23 cellular contexts compared by ENCODE assay signal in the genomic region with DNA sequence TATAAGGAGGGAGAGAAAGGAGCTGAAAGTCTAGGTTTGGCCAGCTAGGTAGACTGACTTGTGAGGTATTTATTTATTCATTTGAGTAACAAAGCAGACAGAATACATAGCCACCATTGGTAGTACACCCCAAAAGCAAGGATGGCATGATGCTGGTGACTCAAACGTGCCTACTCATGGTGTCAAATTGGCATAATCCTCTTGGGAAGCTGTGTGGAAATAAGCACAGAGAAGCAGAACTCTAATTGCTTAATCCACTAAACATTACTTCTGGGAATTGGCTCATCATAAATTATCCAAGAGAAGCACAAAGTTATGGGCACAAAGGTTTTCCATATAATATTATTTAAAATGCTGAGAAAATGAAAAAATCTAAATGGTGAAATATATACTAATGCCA. TPM values are rescaled to one million over a fixed set of nuclear protein-coding genes. Genes with fewer than 3 reads are reported as not detected.
DNase-seq lines count a peak whose midpoint lies in the region; ATAC-seq, FAIRE-seq and TF ChIP-seq lines count a peak whose summit lies in the region.
"Had no signal": no experiment of that assay in that cellular context is flagged by ENCODE, and none has a peak within 500 bp of the region (broad histone marks: within the 10 kb centered on the region; RNA-seq: fewer than 3 reads in every experiment).

No MANE protein-coding gene starts in this region.

- no peaks in the 10 kb centered on the region for H4K20me1 ChIP-seq in HepG2 (ENCODE audit: insufficient read depth, low read length)

- H3K36me3 ChIP-seq in subcutaneous abdominal adipose tissue (ENCODE audit: control insufficient read depth in 5 of 5, insufficient read depth in 5 of 5, low read length in 5 of 5): no peaks in the 10 kb centered on the region
- no peaks in the 10 kb centered on the region for H3K36me3 ChIP-seq in HepG2 (replicated peaks in 1 of 2; ENCODE audit: control insufficient read depth in 1 of 2, insufficient read depth in 2 of 2, low read length in 2 of 2)
- H3K36me3 ChIP-seq: BE2C had no signal

- H3K9me3 ChIP-seq in subcutaneous abdominal adipose tissue (ENCODE audit: control insufficient read depth in 5 of 5, low read length in 5 of 5) (no peaks in the 10 kb centered on the region), HepG2 (ENCODE audit: low read length) (no peaks in the 10 kb centered on the region)
- H3K9me3 ChIP-seq: BE2C had no signal

- H3K27ac ChIP-seq in subcutaneous abdominal adipose tissue (ENCODE audit: low read depth, low read length) (peak overlapping the region; percentile 54), HepG2 (ENCODE audit: extremely low read length, insufficient read depth, low read length) (no peak overlapping the region)

- no TSS peak for BruUV-seq in HepG2 (replicated peaks; lab: Mats Ljungman, UMichigan)

- no peaks in the 10 kb centered on the region for H3K27me3 ChIP-seq in subcutaneous abdominal adipose tissue (ENCODE audit: control insufficient read depth in 5 of 5, insufficient read depth in 4 of 5, low read length in 5 of 5)
- peaks cover 7 to 40% of the 10 kb centered on the region in 2 experiments; a peak in 4 of 5 replicates for H3K27me3 ChIP-seq in HepG2 (ENCODE audit: control insufficient read depth in 1 of 2, insufficient read depth in 2 of 2, low read length in 2 of 2)
- H3K27me3 ChIP-seq: BE2C had no signal

- H3K4me1 ChIP-seq in subcutaneous abdominal adipose tissue (ENCODE audit: control insufficient read depth in 5 of 5, insufficient read depth in 5 of 5, low read length in 5 of 5): peaks cover 0 to 32% (median 23%) of the 10 kb centered on the region in 5 donors
- H3K4me1 ChIP-seq in HepG2 (ENCODE audit: insufficient read depth, low read length): no peaks in the 10 kb centered on the region
- H3K4me1 ChIP-seq: BE2C had no signal

- 6% methylated on average over 1 of the region's 1 CpG for WGBS in HepG2 (ENCODE audit: low lambda C conversion rate)

- TF ChIP-seq POLR2A in NB4 (IDR thresholded peaks at IDR 0.05; ENCODE audit: extremely low read depth, insufficient read length) (no peak), HepG2 (IDR thresholded peaks at IDR 0.05; ENCODE audit: insufficient read depth in 1 of 2, low read depth in 2 of 2, low read length in 2 of 2) (no peak)

- ATAC-seq in HepG2: no peak
- ATAC-seq in HG02678 (IDR thresholded peaks at IDR 0.05; ENCODE audit: unreplicated experiment): no peak
- ATAC-seq: GM23338 had no signal

- DNase-seq in NCI-H82 (lab: John Stamatoyannopoulos, UW) (peak; percentile 46), NCI-H82 treated with DMSO at 0.1 percent for 48 hours (lab: John Stamatoyannopoulos, UW; ENCODE audit: unreplicated experiment) (no peak), NB4 (ENCODE audit: low read depth) (peak; percentile 56), HepG2 (ENCODE audit: low spot score) (no peak), GM10248 (ENCODE audit: extremely low spot score) (no peak)
- DNase-seq: 8988T; ACHN; BE2C; C1 segment of cervical spinal cord; Calu3; CD4-positive, alpha-beta T cell; DMS79 treated with DMSO at 0.1 percent for 48 hours; HCEC 1CT; KG1 had no signal

- no peak overlapping the region for H2AFZ ChIP-seq in HepG2 (ENCODE audit: low read length)
- H2AFZ ChIP-seq: GM23338 had no signal

- no peaks in the 10 kb centered on the region for H3K79me2 ChIP-seq in HepG2 (ENCODE audit: insufficient read depth, low read length)

- TF ChIP-seq CTCF in NB4 (IDR thresholded peaks at IDR 0.05; ENCODE audit: low read depth, low read length): no peak
- no peak for TF ChIP-seq CTCF in HepG2 (CRISPR knock-in tag; IDR thresholded peaks at IDR 0.05)
- TF ChIP-seq CTCF in GM10248 (IDR thresholded peaks at IDR 0.05; ENCODE audit: control extremely low read depth, extremely low read depth, low read depth, missing control alignments): no peak

- in situ Hi-C loops in HepG2 (cut with HindIII; ENCODE audit: extremely low pct_ligation_motif_present, low pct_unique_long_range_greater_than_20kb): no loop called here

- POLR2A ChIA-PET in HepG2 (lab: Yijun Ruan, JAX) (no interaction called here), GM10248 (lab: Yijun Ruan, JAX) (no interaction called here)

- H3K4me3 ChIP-seq in NB4 (ENCODE audit: low read depth, low read length): no peak overlapping the region
- H3K4me3 ChIP-seq in subcutaneous abdominal adipose tissue (ENCODE audit: low read depth in 1 of 5, low read length in 5 of 5): no peak overlapping the region
- no peak overlapping the region for H3K4me3 ChIP-seq in HepG2 (replicated peaks in 1 of 3; ENCODE audit: insufficient read depth in 1 of 3, low read depth in 2 of 3, low read length in 3 of 3)
- H3K4me3 ChIP-seq: GM23338 had no signal

- H3K9ac ChIP-seq in subcutaneous abdominal adipose tissue (ENCODE audit: low read length in 5 of 5): no peak overlapping the region
- no peak overlapping the region for H3K9ac ChIP-seq in HepG2 (ENCODE audit: insufficient read depth, low read depth, low read length)

- FAIRE-seq in G401.6 (lab: Jason Lieb, UNC) (peak; percentile 25), HepG2 (lab: Jason Lieb, UNC) (no peak)
- FAIRE-seq: GM12892, GM18507, H54, HTR-8/SVneo had no signal

- CTCF ChIA-PET in HepG2 (lab: Yijun Ruan, JAX; ENCODE audit: low intra/inter-chr PET ratio, low total read pairs) (interaction anchor here (1.9 kb wide), 1 partner anchor 70 kb away, joined by 12 read pairs; no protein-coding TSS in a partner anchor), GM10248 (lab: Yijun Ruan, JAX) (interaction anchor here (0.9 kb wide), 1 partner anchor 9 kb away, joined by 4 read pairs; no protein-coding TSS in a partner anchor)

- TF ChIP-seq EP300 in HepG2 (IDR thresholded peaks at IDR 0.05; ENCODE audit: low read depth in 2 of 2, low read length in 2 of 2): no peak
- no peak for TF ChIP-seq EP300 in HepG2 (CRISPR knock-in tag; IDR thresholded peaks at IDR 0.05; ENCODE audit: borderline replicate concordance)

- intact Hi-C loops in HepG2 (cut with micrococcal nuclease; ENCODE audit: unreplicated experiment): loop anchor here (1.0 kb wide), 1 partner anchor 70 kb away; no protein-coding TSS in a partner anchor

- no peak for TF ChIP-seq RAD21 in HepG2 (CRISPR knock-in tag; IDR thresholded peaks at IDR 0.05)

- H3K4me2 ChIP-seq in HepG2 (ENCODE audit: low read depth, low read length): no peak overlapping the region
- H3K4me2 ChIP-seq: GM23338 had no signal

RNA-seq across cellular contexts. Expression of a gene that starts 2.5 kb away (rescaled TPM):
- not detected in 2 replicates for total RNA-seq in HepG2 (2016; rRNA removed; fragmentation: Illumina TruSeq; extraction: Trizol)
- not detected in 2 replicates for total RNA-seq in HepG2 (2016; cell fraction: cytosol; rRNA removed; fragmentation: Illumina TruSeq; extraction: Trizol; ENCODE audit: low read depth)
- total RNA-seq in HepG2 (2016; cell fraction: insoluble cytoplasmic fraction; rRNA removed; fragmentation: Illumina TruSeq; extraction: Trizol): not detected in 2 replicates
- not detected in 2 replicates for total RNA-seq in HepG2 (2016; cell fraction: membrane; rRNA removed; fragmentation: Illumina TruSeq; extraction: Trizol)
- not detected in 2 replicates for total RNA-seq in HepG2 (2016; cell fraction: nucleus; rRNA removed; fragmentation: Illumina TruSeq; extraction: Trizol)
- not detected in 2 replicates for polyA plus RNA-seq in HepG2 (2011; rRNA removed)
- not detected in 2 replicates for polyA plus RNA-seq in HepG2 (2011; cell fraction: cytosol; rRNA removed)
- not detected in 2 replicates for polyA plus RNA-seq in HepG2 (2011; cell fraction: nucleus; rRNA removed)
- not detected in 2 replicates for polyA plus RNA-seq in HepG2 (2012)
- not detected in 2 replicates for polyA plus RNA-seq in HepG2 (2016; cell fraction: cytosol; fragmentation: Illumina TruSeq; extraction: Trizol; ENCODE audit: low read depth)
- not detected in 2 replicates for polyA plus RNA-seq in HepG2 (2016; cell fraction: insoluble cytoplasmic fraction; fragmentation: Illumina TruSeq; extraction: Trizol; ENCODE audit: low read depth)
- polyA plus RNA-seq in HepG2 (2016; cell fraction: membrane; fragmentation: Illumina TruSeq; extraction: Trizol; ENCODE audit: low read depth): not detected in 2 replicates
- not detected in 2 replicates for polyA plus RNA-seq in HepG2 (2016; cell fraction: nucleus; fragmentation: Illumina TruSeq; extraction: Trizol; ENCODE audit: insufficient read depth, low read depth)
- not detected in 2 replicates for polyA minus RNA-seq in HepG2 (2011; rRNA and poly(A)+ RNA removed; ENCODE audit: low replicate concordance)
- not detected in 2 replicates for polyA minus RNA-seq in HepG2 (2011; cell fraction: cytosol; rRNA and poly(A)+ RNA removed)
- not detected in 2 replicates for polyA minus RNA-seq in HepG2 (2011; cell fraction: nucleus; rRNA and poly(A)+ RNA removed)
- total RNA-seq: Calu3; CD4-positive, alpha-beta T cell; GM23338 had no signal
- polyA plus RNA-seq: GM23338, IgD-negative memory B cell had no signal

RNA-seq across cellular contexts. Expression of a gene that starts 30.6 kb away (rescaled TPM):
- 3.8 and 4.7 TPM in 2 replicates for total RNA-seq in HepG2 (2016; rRNA removed; fragmentation: Illumina TruSeq; extraction: Trizol)
- 0.51 and 1.3 TPM in 2 replicates for total RNA-seq in HepG2 (2016; cell fraction: cytosol; rRNA removed; fragmentation: Illumina TruSeq; extraction: Trizol; ENCODE audit: low read depth)
- 3.1 and 5.0 TPM in 2 replicates for total RNA-seq in HepG2 (2016; cell fraction: insoluble cytoplasmic fraction; rRNA removed; fragmentation: Illumina TruSeq; extraction: Trizol)
- 2.0 and 2.7 TPM in 2 replicates for total RNA-seq in HepG2 (2016; cell fraction: membrane; rRNA removed; fragmentation: Illumina TruSeq; extraction: Trizol)
- 9.9 and 10.7 TPM in 2 replicates for total RNA-seq in HepG2 (2016; cell fraction: nucleus; rRNA removed; fragmentation: Illumina TruSeq; extraction: Trizol)
- polyA plus RNA-seq in HepG2 (2011; rRNA removed): 18.2 and 20.6 TPM in 2 replicates
- 10.7 and 11.6 TPM in 2 replicates for polyA plus RNA-seq in HepG2 (2011; cell fraction: cytosol; rRNA removed)
- 25.9 and 27.9 TPM in 2 replicates for polyA plus RNA-seq in HepG2 (2011; cell fraction: nucleus; rRNA removed)
- 17.5 and 20.7 TPM in 2 replicates for polyA plus RNA-seq in HepG2 (2012)
- polyA plus RNA-seq in HepG2 (2016; cell fraction: cytosol; fragmentation: Illumina TruSeq; extraction: Trizol; ENCODE audit: low read depth): 4.3 and 5.1 TPM in 2 replicates
- polyA plus RNA-seq in HepG2 (2016; cell fraction: insoluble cytoplasmic fraction; fragmentation: Illumina TruSeq; extraction: Trizol; ENCODE audit: low read depth): 13.8 and 15.5 TPM in 2 replicates
- 7.8 and 8.1 TPM in 2 replicates for polyA plus RNA-seq in HepG2 (2016; cell fraction: membrane; fragmentation: Illumina TruSeq; extraction: Trizol; ENCODE audit: low read depth)
- polyA plus RNA-seq in HepG2 (2016; cell fraction: nucleus; fragmentation: Illumina TruSeq; extraction: Trizol; ENCODE audit: insufficient read depth, low read depth): 37.7 and 37.8 TPM in 2 replicates
- polyA minus RNA-seq in HepG2 (2011; rRNA and poly(A)+ RNA removed; ENCODE audit: low replicate concordance): 1.7 and 6.2 TPM in 2 replicates
- polyA minus RNA-seq in HepG2 (2011; cell fraction: cytosol; rRNA and poly(A)+ RNA removed): 2.8 and 3.7 TPM in 2 replicates
- 16.1 and 18.5 TPM in 2 replicates for polyA minus RNA-seq in HepG2 (2011; cell fraction: nucleus; rRNA and poly(A)+ RNA removed)

RNA-seq across cellular contexts. Expression of a gene that starts 32.9 kb away (rescaled TPM):
- total RNA-seq in HepG2 (2016; rRNA removed; fragmentation: Illumina TruSeq; extraction: Trizol): not detected in 2 replicates
- total RNA-seq in HepG2 (2016; cell fraction: cytosol; rRNA removed; fragmentation: Illumina TruSeq; extraction: Trizol; ENCODE audit: low read depth): not detected in 2 replicates
- not detected in 2 replicates for total RNA-seq in HepG2 (2016; cell fraction: insoluble cytoplasmic fraction; rRNA removed; fragmentation: Illumina TruSeq; extraction: Trizol)
- not detected in 2 replicates for total RNA-seq in HepG2 (2016; cell fraction: membrane; rRNA removed; fragmentation: Illumina TruSeq; extraction: Trizol)
- total RNA-seq in HepG2 (2016; cell fraction: nucleus; rRNA removed; fragmentation: Illumina TruSeq; extraction: Trizol): not detected in 2 replicates
- not detected in 2 replicates for polyA plus RNA-seq in HepG2 (2011; rRNA removed)
- not detected in 2 replicates for polyA plus RNA-seq in HepG2 (2011; cell fraction: cytosol; rRNA removed)
- polyA plus RNA-seq in HepG2 (2011; cell fraction: nucleus; rRNA removed): not detected in 2 replicates
- not detected in 2 replicates for polyA plus RNA-seq in HepG2 (2012)
- not detected in 2 replicates for polyA plus RNA-seq in HepG2 (2016; cell fraction: cytosol; fragmentation: Illumina TruSeq; extraction: Trizol; ENCODE audit: low read depth)
- not detected in 2 replicates for polyA plus RNA-seq in HepG2 (2016; cell fraction: insoluble cytoplasmic fraction; fragmentation: Illumina TruSeq; extraction: Trizol; ENCODE audit: low read depth)
- not detected in 2 replicates for polyA plus RNA-seq in HepG2 (2016; cell fraction: membrane; fragmentation: Illumina TruSeq; extraction: Trizol; ENCODE audit: low read depth)
- polyA plus RNA-seq in HepG2 (2016; cell fraction: nucleus; fragmentation: Illumina TruSeq; extraction: Trizol; ENCODE audit: insufficient read depth, low read depth): not detected in 2 replicates
- polyA minus RNA-seq in HepG2 (2011; rRNA and poly(A)+ RNA removed; ENCODE audit: low replicate concordance): not detected in 2 replicates
- not detected in 2 replicates for polyA minus RNA-seq in HepG2 (2011; cell fraction: cytosol; rRNA and poly(A)+ RNA removed)
- polyA minus RNA-seq in HepG2 (2011; cell fraction: nucleus; rRNA and poly(A)+ RNA removed): not detected in 2 replicates
- total RNA-seq: Calu3; CD4-positive, alpha-beta T cell; GM23338 had no signal
- polyA plus RNA-seq: GM23338, IgD-negative memory B cell had no signal

RNA-seq across cellular contexts. Expression of a gene that starts 37.4 kb away (rescaled TPM):
- total RNA-seq in HepG2 (2016; rRNA removed; fragmentation: Illumina TruSeq; extraction: Trizol): 56.2 and 63.0 TPM in 2 replicates
- 12.1 and 12.3 TPM in 2 replicates for total RNA-seq in HepG2 (2016; cell fraction: cytosol; rRNA removed; fragmentation: Illumina TruSeq; extraction: Trizol; ENCODE audit: low read depth)
- 49.2 and 64.0 TPM in 2 replicates for total RNA-seq in HepG2 (2016; cell fraction: insoluble cytoplasmic fraction; rRNA removed; fragmentation: Illumina TruSeq; extraction: Trizol)
- total RNA-seq in HepG2 (2016; cell fraction: membrane; rRNA removed; fragmentation: Illumina TruSeq; extraction: Trizol): 45.3 and 47.4 TPM in 2 replicates
- 28.6 and 30.4 TPM in 2 replicates for total RNA-seq in HepG2 (2016; cell fraction: nucleus; rRNA removed; fragmentation: Illumina TruSeq; extraction: Trizol)
- polyA plus RNA-seq in HepG2 (2011; rRNA removed): 43.8 and 46.6 TPM in 2 replicates
- polyA plus RNA-seq in HepG2 (2011; cell fraction: cytosol; rRNA removed): 44.4 and 45.0 TPM in 2 replicates
- polyA plus RNA-seq in HepG2 (2011; cell fraction: nucleus; rRNA removed): 21.2 and 22.1 TPM in 2 replicates
- polyA plus RNA-seq in HepG2 (2012): 37.3 and 43.5 TPM in 2 replicates
- 8.1 and 9.0 TPM in 2 replicates for polyA plus RNA-seq in HepG2 (2016; cell fraction: cytosol; fragmentation: Illumina TruSeq; extraction: Trizol; ENCODE audit: low read depth)
- polyA plus RNA-seq in HepG2 (2016; cell fraction: insoluble cytoplasmic fraction; fragmentation: Illumina TruSeq; extraction: Trizol; ENCODE audit: low read depth): 75.7 and 81.5 TPM in 2 replicates
- polyA plus RNA-seq in HepG2 (2016; cell fraction: membrane; fragmentation: Illumina TruSeq; extraction: Trizol; ENCODE audit: low read depth): 37.6 and 38.3 TPM in 2 replicates
- 57.9 and 60.5 TPM in 2 replicates for polyA plus RNA-seq in HepG2 (2016; cell fraction: nucleus; fragmentation: Illumina TruSeq; extraction: Trizol; ENCODE audit: insufficient read depth, low read depth)
- 9.3 and 53.1 TPM in 2 replicates for polyA minus RNA-seq in HepG2 (2011; rRNA and poly(A)+ RNA removed; ENCODE audit: low replicate concordance)
- polyA minus RNA-seq in HepG2 (2011; cell fraction: cytosol; rRNA and poly(A)+ RNA removed): 31.3 and 34.6 TPM in 2 replicates
- polyA minus RNA-seq in HepG2 (2011; cell fraction: nucleus; rRNA and poly(A)+ RNA removed): 16.1 and 17.3 TPM in 2 replicates

Comparison
In these comparisons a context has a peak if more than half of its experiments do, and no peak if none do; other contexts are left out.
1. DNase-seq: peak in NCI-H82 (single experiment) and NB4 (single experiment); none in NCI-H82 treated with DMSO at 0.1 percent for 48 hours (single experiment), HepG2 (single experiment) and GM10248 (single experiment).